In genomic region chr1:208533746-208534603, GRCh38 we compare ENCODE assay signal across 12 cellular contexts.
"Had no signal": no experiment of that assay in that cellular context is flagged by ENCODE, and none has a peak within 500 bp of the region (broad histone marks: within the 10 kb centered on the region; RNA-seq: fewer than 3 reads in every experiment).

No MANE protein-coding gene starts in this region.

- H3K9me3 ChIP-seq: thoracic aorta had no signal

- DNase-seq: activated CD4-positive, alpha-beta T cell treated with anti-CD3 and anti-CD28 coated beads, Interleukin-2, amount 10 ng/mL, durations not matched to agents 7 days and 5 days; activated naive CD8-positive, alpha-beta T cell treated with anti-CD3 and anti-CD28 coated beads, Interleukin-2, amount 10 ng/mL, durations not matched to agents 7 days and 5 days; dermis blood vessel endothelial cell; kidney; left ventricle myocardium superior; stimulated activated CD4-positive, alpha-beta T cell treated with anti-CD3 and anti-CD28 coated beads, Interleukin-1b, Interleukin-23, amount 100 ng/mL, for 48 hours; stimulated activated naive CD8-positive, alpha-beta T cell treated with anti-CD3 and anti-CD28 coated beads, Interleukin-15, amount 100 ng/mL, for 72 hours had no signal

- H3K36me3 ChIP-seq: thoracic aorta had no signal

- H3K4me1 Mint-ChIP-seq: activated CD4-positive, alpha-beta T cell treated with anti-CD3 and anti-CD28 coated beads, Interleukin-2, amount 10 ng/mL, durations not matched to agents 7 days and 5 days; activated naive CD8-positive, alpha-beta T cell treated with anti-CD3 and anti-CD28 coated beads, Interleukin-2, amount 10 ng/mL, durations not matched to agents 7 days and 5 days; stimulated activated naive CD8-positive, alpha-beta T cell treated with anti-CD3 and anti-CD28 coated beads, Interleukin-15, amount 100 ng/mL, for 72 hours had no signal

- H3K9me3 Mint-ChIP-seq: activated CD4-positive, alpha-beta T cell treated with anti-CD3 and anti-CD28 coated beads, Interleukin-2, amount 10 ng/mL, durations not matched to agents 7 days and 5 days; activated naive CD8-positive, alpha-beta T cell treated with anti-CD3 and anti-CD28 coated beads, Interleukin-2, amount 10 ng/mL, durations not matched to agents 7 days and 5 days; activated T-helper 1 cell treated with anti-CD3 and anti-CD28 coated beads, Interleukin-12 subunit alpha, Interleukin-12 subunit beta, Interleukin-2, Interleukin-4 antibody, amounts not matched to agents 30 ng/mL and 10 ng/mL and 1 ng/mL, durations not matched to agents 14 hours and 24 hours and 36 hours; nephron; stimulated activated naive CD8-positive, alpha-beta T cell treated with anti-CD3 and anti-CD28 coated beads, Interleukin-15, amount 100 ng/mL, for 72 hours; T-helper 2 cell treated with Interferon-gamma antibody and Interleukin-4, amounts not matched to agents 5 μg/mL and 100 μg/mL, for 36 hours had no signal

- H3K4me3 ChIP-seq: hepatocyte, thoracic aorta had no signal

- H3K36me3 Mint-ChIP-seq: activated naive CD8-positive, alpha-beta T cell treated with anti-CD3 and anti-CD28 coated beads, Interleukin-2, amount 10 ng/mL, durations not matched to agents 7 days and 5 days had no signal

- H3K27me3 Mint-ChIP-seq: activated CD4-positive, alpha-beta T cell treated with anti-CD3 and anti-CD28 coated beads, Interleukin-2, amount 10 ng/mL, durations not matched to agents 7 days and 5 days had no signal

- ATAC-seq: left ventricle myocardium superior; stimulated activated naive CD8-positive, alpha-beta T cell treated with anti-CD3 and anti-CD28 coated beads, Interleukin-15, amount 100 ng/mL, for 72 hours had no signal

- H3K27ac ChIP-seq: hepatocyte, thoracic aorta had no signal

- H3K4me3 Mint-ChIP-seq: activated CD4-positive, alpha-beta T cell treated with anti-CD3 and anti-CD28 coated beads, Interleukin-2, amount 10 ng/mL, durations not matched to agents 7 days and 5 days; activated naive CD8-positive, alpha-beta T cell treated with anti-CD3 and anti-CD28 coated beads, Interleukin-2, amount 10 ng/mL, durations not matched to agents 7 days and 5 days; activated T-helper 1 cell treated with anti-CD3 and anti-CD28 coated beads, Interleukin-12 subunit alpha, Interleukin-12 subunit beta, Interleukin-2, Interleukin-4 antibody, amounts not matched to agents 30 ng/mL and 10 ng/mL and 1 ng/mL, durations not matched to agents 14 hours and 24 hours and 36 hours; nephron; stimulated activated naive CD8-positive, alpha-beta T cell treated with anti-CD3 and anti-CD28 coated beads, Interleukin-15, amount 100 ng/mL, for 72 hours; T-helper 2 cell treated with Interferon-gamma antibody and Interleukin-4, amounts not matched to agents 5 μg/mL and 100 μg/mL, for 36 hours had no signal

- H3K27ac Mint-ChIP-seq: activated CD4-positive, alpha-beta T cell treated with anti-CD3 and anti-CD28 coated beads, Interleukin-2, amount 10 ng/mL, durations not matched to agents 7 days and 5 days; activated naive CD8-positive, alpha-beta T cell treated with anti-CD3 and anti-CD28 coated beads, Interleukin-2, amount 10 ng/mL, durations not matched to agents 7 days and 5 days; activated T-helper 1 cell treated with anti-CD3 and anti-CD28 coated beads, Interleukin-12 subunit alpha, Interleukin-12 subunit beta, Interleukin-2, Interleukin-4 antibody, amounts not matched to agents 30 ng/mL and 10 ng/mL and 1 ng/mL, durations not matched to agents 14 hours and 24 hours and 36 hours; nephron; stimulated activated naive CD8-positive, alpha-beta T cell treated with anti-CD3 and anti-CD28 coated beads, Interleukin-15, amount 100 ng/mL, for 72 hours; T-helper 2 cell treated with Interferon-gamma antibody and Interleukin-4, amounts not matched to agents 5 μg/mL and 100 μg/mL, for 36 hours had no signal
